Comparison of ENCODE assay signal across 14 cellular contexts in the genomic region with DNA sequence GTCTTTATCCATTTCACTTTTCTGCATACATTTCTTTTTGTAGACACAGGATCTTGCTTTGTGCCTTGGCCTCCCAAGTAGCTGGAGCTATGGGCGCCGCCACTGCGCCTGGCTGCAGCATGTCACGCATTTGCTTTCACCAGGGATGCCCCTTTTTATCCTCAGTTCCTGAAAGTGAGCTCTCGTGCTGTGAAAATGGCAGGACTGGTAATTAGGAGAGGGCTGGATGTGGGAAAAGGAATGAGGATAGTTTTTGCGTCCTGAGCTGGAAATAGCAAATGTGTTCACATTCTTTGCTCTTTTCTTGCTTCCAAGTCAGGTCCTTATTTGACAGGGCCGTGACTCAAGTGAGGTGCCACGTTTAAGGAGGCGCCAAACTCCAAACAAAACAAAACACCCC.
A peak's percentile ranks its signal among the peaks of the same experiment; 100 is the strongest.
DNase-seq lines count a peak whose midpoint lies in the region; ATAC-seq and TF ChIP-seq lines count a peak whose summit lies in the region.
"Had no signal": no experiment of that assay in that cellular context is flagged by ENCODE, and none has a peak within 500 bp of the region (broad histone marks: within the 10 kb centered on the region; RNA-seq: fewer than 3 reads in every experiment).

No MANE protein-coding gene starts in this region.

- H3K9me3 ChIP-seq in gastroesophageal sphincter = no peaks in the 10 kb centered on the region
- H3K9me3 ChIP-seq: BE2C, Caco-2, HAP-1 had no signal

- H3K36me3 ChIP-seq in GM23338 (ENCODE audit: insufficient read depth) (no peaks in the 10 kb centered on the region), gastroesophageal sphincter (no peaks in the 10 kb centered on the region)
- H3K36me3 ChIP-seq: BE2C, HAP-1 had no signal

- no peaks in the 10 kb centered on the region for H3K79me2 ChIP-seq in GM23338 (replicated peaks; ENCODE audit: insufficient read depth)

- H3K27me3 ChIP-seq in GM23338 (ENCODE audit: insufficient read depth) (no peaks in the 10 kb centered on the region), gastroesophageal sphincter (no peaks in the 10 kb centered on the region)
- H3K27me3 ChIP-seq: BE2C had no signal

- peaks cover 14% of the 10 kb centered on the region for H3K9me3 Mint-ChIP-seq in GM23338
- H3K9me3 Mint-ChIP-seq: CD4-positive, alpha-beta T cell had no signal

- peaks cover 5% of the 10 kb centered on the region for H3K36me3 Mint-ChIP-seq in GM23338 (ENCODE audit: low read depth)

- H3K4me2 ChIP-seq in GM23338 = no peak overlapping the region

- no peaks in the 10 kb centered on the region for H3F3A ChIP-seq in GM23338 (replicated peaks; ENCODE audit: low read depth)

- H3K4me3 ChIP-seq in GM23338 (no peak overlapping the region), gastroesophageal sphincter (no peak overlapping the region)
- H3K4me3 ChIP-seq: HAP-1 had no signal

- 0 out of 2 replicates have a peak overlapping the region, but pooled peaks have one; percentile 8 for H2AFZ ChIP-seq in GM23338

- H3K27me3 Mint-ChIP-seq in GM23338 (ENCODE audit: insufficient read depth, low read depth, poor library complexity) = peaks cover 9% of the 10 kb centered on the region
- H3K27me3 Mint-ChIP-seq: CD4-positive, alpha-beta T cell had no signal

- H3K9me2 ChIP-seq in GM23338 (ENCODE audit: insufficient read depth) = no peaks in the 10 kb centered on the region

- no peak for TF ChIP-seq POLR2A in gastroesophageal sphincter (IDR thresholded peaks at IDR 0.05)

- H3K27ac Mint-ChIP-seq in GM23338 = no peak overlapping the region
- H3K27ac Mint-ChIP-seq: CD4-positive, alpha-beta T cell had no signal

- no peak for DNase-seq in GM23338 (ENCODE audit: low spot score)
- peak; percentile 10 for DNase-seq in NCI-H2227 treated with DMSO at 0.1 percent for 48 hours (lab: John Stamatoyannopoulos, UW)
- DNase-seq in LoVo (ENCODE audit: low spot score) = no peak
- DNase-seq in iPS-NIHi11 (ENCODE audit: low spot score) = no peak
- no peak for DNase-seq in stimulated activated CD4-positive, alpha-beta T cell treated with anti-CD3 and anti-CD28 coated beads, Interleukin-2, amount 100 ng/mL, for 48 hours
- DNase-seq: ACHN; BE2C; Caco-2; CD4-positive, alpha-beta T cell; GDM1 had no signal

- H3K27ac ChIP-seq in GM23338 (ENCODE audit: low read depth) (no peak overlapping the region), gastroesophageal sphincter (peak overlapping the region; percentile 4 to 75 (median 28))
- H3K27ac ChIP-seq: C4-2B had no signal

- H4K20me1 ChIP-seq in GM23338 (replicated peaks; ENCODE audit: insufficient read depth) = no peaks in the 10 kb centered on the region

- whole genome bisulfite sequencing in gastroesophageal sphincter (ENCODE audit: low coverage in 1 of 2), 2 donors = 25 to 58% methylated on average over 6 to 9 of the region's 9 CpGs

- H3K4me1 Mint-ChIP-seq in GM23338 = peaks cover 10% of the 10 kb centered on the region

- TF ChIP-seq CTCF in GM23338 (conservative IDR thresholded peaks at IDR 0.05; ENCODE audit: low read depth in 2 of 2) (no peak), gastroesophageal sphincter (IDR thresholded peaks at IDR 0.05) (no peak)

- no peak for TF ChIP-seq EP300 in gastroesophageal sphincter (IDR thresholded peaks at IDR 0.05)

- H3K4me1 ChIP-seq in GM23338 (ENCODE audit: insufficient read depth) (no peaks in the 10 kb centered on the region; the same call in 1 of the 2 replicates), gastroesophageal sphincter (peaks cover 0 to 70% (median 13%) of the 10 kb centered on the region in 3 donors)
- H3K4me1 ChIP-seq: BE2C, Caco-2, HAP-1 had no signal

- no peak overlapping the region for H3K4me3 Mint-ChIP-seq in GM23338
- H3K4me3 Mint-ChIP-seq: CD4-positive, alpha-beta T cell had no signal

- no peak for ATAC-seq in GM23338
- ATAC-seq in gastroesophageal sphincter = peak; percentile 64
- no peak for ATAC-seq in GM18520 (IDR thresholded peaks at IDR 0.05; ENCODE audit: unreplicated experiment)

TF ChIP-seq in GM23338, 12 proteins besides CTCF, POLR2A, EP300 and RAD21 (continues in another document):
- TF ChIP-seq POLR2AphosphoS5 (IDR thresholded peaks at IDR 0.05; ENCODE audit: low read depth) (no peak), STAT1 (IDR thresholded peaks at IDR 0.05; ENCODE audit: unreplicated experiment) (no peak), ZNF114 (CRISPR knock-in tag; IDR thresholded peaks at IDR 0.05) (no peak), EZH2phosphoT487 (IDR thresholded peaks at IDR 0.05; ENCODE audit: unreplicated experiment) (no peak), CREB1 (CRISPR knock-in tag; IDR thresholded peaks at IDR 0.05; ENCODE audit: low read depth) (no peak)
- TF ChIP-seq, protein P1, sequence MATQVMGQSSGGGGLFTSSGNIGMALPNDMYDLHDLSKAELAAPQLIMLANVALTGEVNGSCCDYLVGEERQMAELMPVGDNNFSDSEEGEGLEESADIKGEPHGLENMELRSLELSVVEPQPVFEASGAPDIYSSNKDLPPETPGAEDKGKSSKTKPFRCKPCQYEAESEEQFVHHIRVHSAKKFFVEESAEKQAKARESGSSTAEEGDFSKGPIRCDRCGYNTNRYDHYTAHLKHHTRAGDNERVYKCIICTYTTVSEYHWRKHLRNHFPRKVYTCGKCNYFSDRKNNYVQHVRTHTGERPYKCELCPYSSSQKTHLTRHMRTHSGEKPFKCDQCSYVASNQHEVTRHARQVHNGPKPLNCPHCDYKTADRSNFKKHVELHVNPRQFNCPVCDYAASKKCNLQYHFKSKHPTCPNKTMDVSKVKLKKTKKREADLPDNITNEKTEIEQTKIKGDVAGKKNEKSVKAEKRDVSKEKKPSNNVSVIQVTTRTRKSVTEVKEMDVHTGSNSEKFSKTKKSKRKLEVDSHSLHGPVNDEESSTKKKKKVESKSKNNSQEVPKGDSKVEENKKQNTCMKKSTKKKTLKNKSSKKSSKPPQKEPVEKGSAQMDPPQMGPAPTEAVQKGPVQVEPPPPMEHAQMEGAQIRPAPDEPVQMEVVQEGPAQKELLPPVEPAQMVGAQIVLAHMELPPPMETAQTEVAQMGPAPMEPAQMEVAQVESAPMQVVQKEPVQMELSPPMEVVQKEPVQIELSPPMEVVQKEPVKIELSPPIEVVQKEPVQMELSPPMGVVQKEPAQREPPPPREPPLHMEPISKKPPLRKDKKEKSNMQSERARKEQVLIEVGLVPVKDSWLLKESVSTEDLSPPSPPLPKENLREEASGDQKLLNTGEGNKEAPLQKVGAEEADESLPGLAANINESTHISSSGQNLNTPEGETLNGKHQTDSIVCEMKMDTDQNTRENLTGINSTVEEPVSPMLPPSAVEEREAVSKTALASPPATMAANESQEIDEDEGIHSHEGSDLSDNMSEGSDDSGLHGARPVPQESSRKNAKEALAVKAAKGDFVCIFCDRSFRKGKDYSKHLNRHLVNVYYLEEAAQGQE (IDR thresholded peaks at IDR 0.05; ENCODE audit: unreplicated experiment) = no peak
